32 cellular contexts compared by ENCODE assay signal in genomic region chr16:30980068-30980371, GRCh38.
"Had no signal": no experiment of that assay in that cellular context is flagged by ENCODE, and none has a peak within 500 bp of the region (broad histone marks: within the 10 kb centered on the region; RNA-seq: fewer than 3 reads in every experiment).

No MANE protein-coding gene starts in this region.

- H3K27ac ChIP-seq: body of pancreas, colonic mucosa, foreskin keratinocyte, gastrocnemius medialis, heart left ventricle, WERI-Rb-1 had no signal

- H3K9me3 Mint-ChIP-seq: activated B cell treated with CpG ODN at 0.5 μM for 24 hours; activated CD8-positive, alpha-beta T cell treated with anti-CD3 and anti-CD28 coated beads for 36 hours; activated T-cell treated with anti-CD3 and anti-CD28 coated beads, Interleukin-2, amount 50 U/mL, for 4 hours; activated T-helper 17 cell treated with anti-CD3 and anti-CD28 coated beads, Interleukin-2, amount 50 U/mL, for 72 hours; T-helper 2 cell treated with Interferon-gamma antibody and Interleukin-4, amounts not matched to agents 5 μg/mL and 100 μg/mL, for 36 hours had no signal

- H3K9me3 ChIP-seq: body of pancreas, colonic mucosa, gastrocnemius medialis, heart left ventricle had no signal

- H3K27me3 ChIP-seq: body of pancreas, colonic mucosa, foreskin keratinocyte, gastrocnemius medialis, heart left ventricle had no signal

- H3K4me3 Mint-ChIP-seq: activated B cell treated with CpG ODN at 0.5 μM for 24 hours; activated CD8-positive, alpha-beta T cell treated with anti-CD3 and anti-CD28 coated beads for 36 hours; activated naive CD8-positive, alpha-beta T cell; activated T-cell treated with anti-CD3 and anti-CD28 coated beads, Interleukin-2, amount 50 U/mL, for 4 hours; activated T-helper 17 cell treated with anti-CD3 and anti-CD28 coated beads, Interleukin-2, amount 50 U/mL, for 72 hours; T-helper 17 cell; T-helper 2 cell treated with Interferon-gamma antibody and Interleukin-4, amounts not matched to agents 5 μg/mL and 100 μg/mL, for 36 hours had no signal

- ATAC-seq: activated CD4-positive, CD25-positive, alpha-beta regulatory T cell treated with anti-CD3 and anti-CD28 coated beads, Interleukin-2, amount 50 U/mL, for 24 hours; activated CD8-positive, alpha-beta T cell treated with anti-CD3 and anti-CD28 coated beads for 36 hours; activated T-cell treated with anti-CD3 and anti-CD28 coated beads, Interleukin-2, amount 50 U/mL, for 4 hours; activated T-helper 17 cell treated with anti-CD3 and anti-CD28 coated beads, Interleukin-2, amount 50 U/mL, for 72 hours; body of pancreas; esophagus mucosa; foreskin keratinocyte; gastrocnemius medialis; heart left ventricle; T-helper 17 cell had no signal

- H3K27ac Mint-ChIP-seq: activated B cell treated with CpG ODN at 0.5 μM for 24 hours; activated CD8-positive, alpha-beta T cell treated with anti-CD3 and anti-CD28 coated beads for 36 hours; activated naive CD8-positive, alpha-beta T cell; activated T-helper 17 cell treated with anti-CD3 and anti-CD28 coated beads, Interleukin-2, amount 50 U/mL, for 72 hours; T-helper 17 cell; T-helper 2 cell treated with Interferon-gamma antibody and Interleukin-4, amounts not matched to agents 5 μg/mL and 100 μg/mL, for 36 hours had no signal

- H3K4me1 Mint-ChIP-seq: activated B cell treated with CpG ODN at 0.5 μM for 24 hours; activated T-helper 17 cell treated with anti-CD3 and anti-CD28 coated beads, Interleukin-2, amount 50 U/mL, for 72 hours had no signal

- H3K4me1 ChIP-seq: body of pancreas, colonic mucosa, foreskin keratinocyte had no signal

- DNase-seq: activated B cell treated with CpG ODN at 0.5 μM for 24 hours; activated CD4-positive, alpha-beta T cell treated with anti-CD3 and anti-CD28 coated beads for 48 hours; activated CD4-positive, alpha-beta T cell treated with anti-CD3 and anti-CD28 coated beads, Interleukin-2, amount 50 U/mL, for 1 hour; activated CD4-positive, alpha-beta T cell treated with anti-CD3 and anti-CD28 coated beads, Interleukin-2, amount 50 U/mL, for 48 hours; activated CD8-positive, alpha-beta memory T cell treated with anti-CD3 and anti-CD28 coated beads for 24 hours; activated CD8-positive, alpha-beta T cell treated with anti-CD3 and anti-CD28 coated beads for 36 hours; activated effector memory CD4-positive, alpha-beta T cell treated with Interleukin-2 at 50 U/mL for 16 hours; activated gamma-delta T cell treated with Interleukin-2 at 50 U/mL for 16 hours; activated naive CD4-positive, alpha-beta T cell treated with anti-CD3 and anti-CD28 coated beads, Interleukin-2, amount 50 U/mL, for 16 hours; activated naive CD4-positive, alpha-beta T cell treated with Interleukin-2 at 50 U/mL for 16 hours; activated T-cell treated with anti-CD3 and anti-CD28 coated beads, Interleukin-2, amount 50 U/mL, for 4 hours; amniotic stem cell; aorta; body of pancreas; central memory CD4-positive, alpha-beta T cell; cerebellar nuclear complex; colonic mucosa; effector CD8-positive, alpha-beta T cell; foreskin keratinocyte; gastrocnemius medialis; glutamatergic neuron; heart left ventricle; T-helper 1 cell; T-helper 17 cell; T1000; WERI-Rb-1 had no signal

- H3K4me3 ChIP-seq: body of pancreas, colonic mucosa, gastrocnemius medialis, heart left ventricle had no signal

- H3K36me3 Mint-ChIP-seq: activated naive CD8-positive, alpha-beta T cell had no signal

- FAIRE-seq: endometrium had no signal

- H3K27me3 Mint-ChIP-seq: activated B cell treated with CpG ODN at 0.5 μM for 24 hours; activated CD8-positive, alpha-beta T cell treated with anti-CD3 and anti-CD28 coated beads for 36 hours; activated naive CD8-positive, alpha-beta T cell; activated T-helper 17 cell treated with anti-CD3 and anti-CD28 coated beads, Interleukin-2, amount 50 U/mL, for 72 hours; T-helper 17 cell had no signal
